8 cellular contexts compared by ENCODE assay signal in genomic region chr15:77409259-77410156, GRCh38. TPM values are rescaled to one million over a fixed set of nuclear protein-coding genes. Genes with fewer than 3 reads are reported as not detected.
DNase-seq lines count a peak whose midpoint lies in the region; ATAC-seq and TF ChIP-seq lines count a peak whose summit lies in the region.

No MANE protein-coding gene starts in this region.

- peak; percentile 72 for ATAC-seq in GM19452 (IDR thresholded peaks at IDR 0.05; ENCODE audit: unreplicated experiment)
- ATAC-seq in GM18870 (IDR thresholded peaks at IDR 0.05; ENCODE audit: unreplicated experiment), result no peak

- in situ Hi-C loops in KBM-7 (cut with MboI; ENCODE audit: low pct_unique_long_range_greater_than_20kb, low sequenced_read_pairs), result no loop called here

- no peaks in the 10 kb centered on the region; a peak in 3 of 22 replicates for H3K9me3 ChIP-seq in BLaER1 treated with 17β-estradiol and CSF1 and Interleukin-3, amounts not matched to agents 10 nM and 100 nM (replicated peaks in 1 of 11)
- H3K9me3 ChIP-seq in colonic mucosa (no peaks in the 10 kb centered on the region), adrenal gland (replicated peaks in 1 of 3) (no peaks in the 10 kb centered on the region)

- no peaks in the 10 kb centered on the region for H3K27me3 ChIP-seq in BLaER1 treated with 17β-estradiol and CSF1 and Interleukin-3, amounts not matched to agents 10 nM and 100 nM
- H3K27me3 ChIP-seq in colonic mucosa, result no peaks in the 10 kb centered on the region
- H3K27me3 ChIP-seq in adrenal gland, result no peaks in the 10 kb centered on the region

- peak overlapping the region in 4 of 11 experiments; percentile 31 to 62 (median 48); a peak in 7 of 22 replicates for H3K27ac ChIP-seq in BLaER1 treated with 17β-estradiol and CSF1 and Interleukin-3, amounts not matched to agents 10 nM and 100 nM
- H3K27ac ChIP-seq in colonic mucosa (no peak overlapping the region), adrenal gland (no peak overlapping the region)

- WGBS in adrenal gland, 4 donors, result 74 to 79% (median 76%) methylated on average over 4 of the region's 4 CpGs

- intact Hi-C loops in colonic mucosa (cut with DNase I), result no loop called here
- intact Hi-C loops in adrenal gland (cut with DNase I), result no loop called here

- H3K4me1 ChIP-seq in BLaER1 treated with 17β-estradiol and CSF1 and Interleukin-3, amounts not matched to agents 10 nM and 100 nM, result peaks cover 11 to 36% (median 17%) of the 10 kb centered on the region in 10 experiments
- H3K4me1 ChIP-seq in colonic mucosa (peaks cover 7% of the 10 kb centered on the region), adrenal gland (replicated peaks in 1 of 2) (peaks cover 4 to 14% of the 10 kb centered on the region in 2 donors)

- H3K4me2 ChIP-seq in BLaER1 treated with 17β-estradiol and CSF1 and Interleukin-3, amounts not matched to agents 10 nM and 100 nM, result peak overlapping the region; percentile 32 to 91 (median 37); a peak in 19 of 22 replicates

- no peak for TF ChIP-seq CTCF in colonic mucosa (IDR thresholded peaks at IDR 0.05)
- no peak for TF ChIP-seq CTCF in adrenal gland (IDR thresholded peaks at IDR 0.05)

- H3K4me3 ChIP-seq in BLaER1 treated with 17β-estradiol and CSF1 and Interleukin-3, amounts not matched to agents 10 nM and 100 nM, result peak overlapping the region in 1 of 10 experiments; percentile 14; a peak in 1 of 20 replicates
- H3K4me3 ChIP-seq in colonic mucosa (no peak overlapping the region), adrenal gland (no peak overlapping the region)

- peak; percentile 59 for DNase-seq in KBM-7
- peak; percentile 28 for DNase-seq in colonic mucosa
- no peak for DNase-seq in SHP77 treated with DMSO at 0.1 percent for 48 hours (lab: John Stamatoyannopoulos, UW)
- no peak for DNase-seq in cortex of kidney (lab: John Stamatoyannopoulos, UW)
- no peak for DNase-seq in adrenal gland

- 0 out of 22 replicates have a peak, but pooled peaks cover 0 to 6% (median 0%) of the 10 kb centered on the region in 11 experiments for H3K36me3 ChIP-seq in BLaER1 treated with 17β-estradiol and CSF1 and Interleukin-3, amounts not matched to agents 10 nM and 100 nM
- no peaks in the 10 kb centered on the region for H3K36me3 ChIP-seq in colonic mucosa
- H3K36me3 ChIP-seq in adrenal gland (replicated peaks in 1 of 2), result no peaks in the 10 kb centered on the region

- H4K20me1 ChIP-seq in BLaER1 treated with 17β-estradiol and CSF1 and Interleukin-3, amounts not matched to agents 10 nM and 100 nM, result peaks cover 0 to 68% (median 0%) of the 10 kb centered on the region in 11 experiments; a peak in 4 of 22 replicates

- no peak for TF ChIP-seq POLR2A in adrenal gland (IDR thresholded peaks at IDR 0.05)

- H3K9ac ChIP-seq in BLaER1 treated with 17β-estradiol and CSF1 and Interleukin-3, amounts not matched to agents 10 nM and 100 nM, result peak overlapping the region in 1 of 11 experiments; percentile 40; a peak in 1 of 22 replicates
- H3K9ac ChIP-seq in colonic mucosa (ENCODE audit: low read depth in 2 of 2, low read length in 2 of 2), result no peak overlapping the region

RNA-seq across cellular contexts. Expression of gene PEAK1, which starts 10.4 kb away (rescaled TPM):
- total RNA-seq in colonic mucosa, result 10 to 100 TPM; 33.5 to 54.4 TPM
- 10 to 100 TPM; 21.6 to 68.4 (median 33.0) TPM for total RNA-seq in adrenal gland
- 10 to 100 TPM in 2 of 3 donors, 1 to 10 TPM in 1; 3.1 to 13.0 (median 10.6) TPM for polyA plus RNA-seq in adrenal gland

RNA-seq across cellular contexts. Expression of gene HMG20A, which starts 11.2 kb away (rescaled TPM):
- total RNA-seq in colonic mucosa (10 to 100 TPM; 32.9 to 37.1 TPM), adrenal gland (10 to 100 TPM; 25.8 to 57.2 (median 38.9) TPM)
- polyA plus RNA-seq in adrenal gland, result 10 to 100 TPM; 14.0 to 49.4 (median 15.3) TPM

Comparison
In these comparisons a context has a peak if more than half of its experiments do, and no peak if none do; other contexts are left out.
1. DNase-seq: peak in KBM-7 (single experiment) and colonic mucosa (single experiment); none in SHP77 treated with DMSO at 0.1 percent for 48 hours (single experiment), cortex of kidney (single experiment) and adrenal gland (0 of 7).